In genomic region chr1:193256019-193256418, GRCh38 we compare ENCODE assay signal across 21 cellular contexts.
"Had no signal": no experiment of that assay in that cellular context is flagged by ENCODE, and none has a peak within 500 bp of the region (broad histone marks: within the 10 kb centered on the region; RNA-seq: fewer than 3 reads in every experiment).

No MANE protein-coding gene starts in this region.

- H3K4me1 Mint-ChIP-seq: brain, naive B cell had no signal

- H3K9me3 Mint-ChIP-seq: activated naive CD4-positive, alpha-beta T cell treated with anti-CD3 and anti-CD28 coated beads for 36 hours; activated naive CD8-positive, alpha-beta T cell treated with anti-CD3 and anti-CD28 coated beads, Interleukin-2, amount 50 U/mL, for 24 hours; activated T-cell treated with anti-CD3 and anti-CD28 coated beads, Interleukin-2, amount 50 U/mL, for 4 hours; brain; endodermal cell; memory B cell; naive B cell had no signal

- H2AFZ ChIP-seq: hepatocyte had no signal

- H3K27me3 Mint-ChIP-seq: activated naive CD8-positive, alpha-beta T cell treated with anti-CD3 and anti-CD28 coated beads, Interleukin-2, amount 50 U/mL, for 24 hours; brain; memory B cell; naive B cell had no signal

- H3K27me3 ChIP-seq: hepatocyte, tibial nerve had no signal

- H3K4me3 Mint-ChIP-seq: activated naive CD4-positive, alpha-beta T cell treated with anti-CD3 and anti-CD28 coated beads for 36 hours; activated naive CD8-positive, alpha-beta T cell treated with anti-CD3 and anti-CD28 coated beads, Interleukin-2, amount 50 U/mL, for 24 hours; activated T-cell treated with anti-CD3 and anti-CD28 coated beads, Interleukin-2, amount 50 U/mL, for 4 hours; brain; endodermal cell; memory B cell; naive B cell; neural crest cell had no signal

- H3K27ac Mint-ChIP-seq: activated naive CD4-positive, alpha-beta T cell treated with anti-CD3 and anti-CD28 coated beads for 36 hours; activated naive CD8-positive, alpha-beta T cell treated with anti-CD3 and anti-CD28 coated beads, Interleukin-2, amount 50 U/mL, for 24 hours; endodermal cell; memory B cell; naive B cell had no signal

- H3K27ac ChIP-seq: epithelial cell of prostate, hepatocyte, tibial nerve had no signal

- H3K79me2 ChIP-seq: hepatocyte had no signal

- H3K4me1 ChIP-seq: tibial nerve had no signal

- H3K4me2 ChIP-seq: hepatocyte had no signal

- ATAC-seq: activated CD4-positive, CD25-positive, alpha-beta regulatory T cell treated with anti-CD3 and anti-CD28 coated beads, Interleukin-2, amount 50 U/mL, for 24 hours; activated naive CD8-positive, alpha-beta T cell treated with anti-CD3 and anti-CD28 coated beads, Interleukin-2, amount 50 U/mL, for 24 hours; activated T-cell treated with anti-CD3 and anti-CD28 coated beads, Interleukin-2, amount 50 U/mL, for 4 hours; mucosa of descending colon had no signal

- H3K4me3 ChIP-seq: hepatocyte, mucosa of descending colon, tibial nerve had no signal

- DNase-seq: activated CD4-positive, alpha-beta T cell treated with anti-CD3 and anti-CD28 coated beads, Interleukin-2, amount 50 U/mL, for 1 hour; activated CD8-positive, alpha-beta memory T cell treated with anti-CD3 and anti-CD28 coated beads, Interleukin-2, amount 50 U/mL, for 4 hours; activated naive CD4-positive, alpha-beta T cell treated with anti-CD3 and anti-CD28 coated beads for 36 hours; activated naive CD8-positive, alpha-beta T cell treated with anti-CD3 and anti-CD28 coated beads, Interleukin-2, amount 50 U/mL, for 24 hours; activated T-cell treated with anti-CD3 and anti-CD28 coated beads, Interleukin-2, amount 50 U/mL, for 4 hours; anterior cingulate cortex; caudate nucleus; endodermal cell; foreskin fibroblast; mucosa of descending colon; naive B cell; retina; stimulated activated CD4-positive, alpha-beta T cell treated with anti-CD3 and anti-CD28 coated beads, Interleukin-2, amount 100 ng/mL, for 24 hours; stimulated activated naive CD4-positive, alpha-beta T cell treated with Interleukin-2 at 50 U/mL for 16 hours had no signal
